In the genomic region with DNA sequence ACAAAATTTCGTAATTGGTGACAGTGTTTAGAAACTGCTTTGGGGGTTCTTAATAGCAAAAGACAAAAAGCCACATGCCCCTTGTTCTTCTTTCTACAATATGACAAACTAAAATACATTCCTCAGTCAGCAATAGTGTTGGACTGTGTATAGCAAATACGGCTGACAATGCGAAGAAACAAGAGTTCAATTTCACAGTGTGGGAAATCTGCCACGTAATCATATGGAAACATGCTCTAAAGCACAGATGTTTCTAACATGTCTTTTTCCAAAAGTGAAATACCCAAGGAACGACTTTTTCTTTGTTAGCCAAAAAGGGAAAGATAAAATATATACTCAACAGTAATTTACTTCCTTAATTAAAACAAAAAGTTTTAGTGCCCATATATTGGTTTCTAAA, we compare ENCODE assay signal across 1 cellular context.
TF ChIP-seq lines count a peak whose summit lies in the region.

No MANE protein-coding gene starts in this region.

TF ChIP-seq in liver, 16 proteins besides CTCF, POLR2A, EP300 and RAD21:
- TF ChIP-seq, protein P1, sequence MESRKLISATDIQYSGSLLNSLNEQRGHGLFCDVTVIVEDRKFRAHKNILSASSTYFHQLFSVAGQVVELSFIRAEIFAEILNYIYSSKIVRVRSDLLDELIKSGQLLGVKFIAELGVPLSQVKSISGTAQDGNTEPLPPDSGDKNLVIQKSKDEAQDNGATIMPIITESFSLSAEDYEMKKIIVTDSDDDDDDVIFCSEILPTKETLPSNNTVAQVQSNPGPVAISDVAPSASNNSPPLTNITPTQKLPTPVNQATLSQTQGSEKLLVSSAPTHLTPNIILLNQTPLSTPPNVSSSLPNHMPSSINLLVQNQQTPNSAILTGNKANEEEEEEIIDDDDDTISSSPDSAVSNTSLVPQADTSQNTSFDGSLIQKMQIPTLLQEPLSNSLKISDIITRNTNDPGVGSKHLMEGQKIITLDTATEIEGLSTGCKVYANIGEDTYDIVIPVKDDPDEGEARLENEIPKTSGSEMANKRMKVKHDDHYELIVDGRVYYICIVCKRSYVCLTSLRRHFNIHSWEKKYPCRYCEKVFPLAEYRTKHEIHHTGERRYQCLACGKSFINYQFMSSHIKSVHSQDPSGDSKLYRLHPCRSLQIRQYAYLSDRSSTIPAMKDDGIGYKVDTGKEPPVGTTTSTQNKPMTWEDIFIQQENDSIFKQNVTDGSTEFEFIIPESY (IDR thresholded peaks at IDR 0.05): no peak
- peak; percentile 16 for TF ChIP-seq YY1 (IDR thresholded peaks at IDR 0.05)
